Comparison of ENCODE assay signal across 1 cellular context in the genomic region with DNA sequence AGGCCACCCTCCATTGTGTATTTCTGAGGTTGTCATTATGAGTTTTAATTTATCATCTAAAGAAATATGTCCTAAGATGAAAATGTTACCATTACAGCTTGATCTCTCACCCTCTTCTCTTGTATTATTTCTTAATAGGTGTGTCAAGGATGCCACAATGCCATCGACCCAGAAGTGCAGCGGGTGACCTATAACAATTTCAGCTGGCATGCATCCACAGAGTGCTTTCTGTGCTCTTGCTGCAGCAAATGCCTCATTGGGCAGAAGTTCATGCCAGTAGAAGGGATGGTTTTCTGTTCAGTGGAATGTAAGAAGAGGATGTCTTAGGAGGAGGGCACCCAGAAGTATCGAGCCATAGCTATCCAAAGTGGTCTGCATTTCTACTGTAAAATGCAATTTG.
TF ChIP-seq lines count a peak whose summit lies in the region.

No MANE protein-coding gene starts in this region.

TF ChIP-seq in A549, 52 proteins besides CTCF, POLR2A, EP300 and RAD21:
- TF ChIP-seq, protein P1, sequence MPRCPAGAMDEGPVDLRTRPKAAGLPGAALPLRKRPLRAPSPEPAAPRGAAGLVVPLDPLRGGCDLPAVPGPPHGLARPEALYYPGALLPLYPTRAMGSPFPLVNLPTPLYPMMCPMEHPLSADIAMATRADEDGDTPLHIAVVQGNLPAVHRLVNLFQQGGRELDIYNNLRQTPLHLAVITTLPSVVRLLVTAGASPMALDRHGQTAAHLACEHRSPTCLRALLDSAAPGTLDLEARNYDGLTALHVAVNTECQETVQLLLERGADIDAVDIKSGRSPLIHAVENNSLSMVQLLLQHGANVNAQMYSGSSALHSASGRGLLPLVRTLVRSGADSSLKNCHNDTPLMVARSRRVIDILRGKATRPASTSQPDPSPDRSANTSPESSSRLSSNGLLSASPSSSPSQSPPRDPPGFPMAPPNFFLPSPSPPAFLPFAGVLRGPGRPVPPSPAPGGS (IDR thresholded peaks at IDR 0.05) = no peak
- TF ChIP-seq PHF8 (IDR thresholded peaks at IDR 0.05; ENCODE audit: borderline replicate concordance, low read depth) (no peak), HOXB5 (CRISPR knock-in tag; IDR thresholded peaks at IDR 0.05) (no peak), ZNF302 (CRISPR knock-in tag; IDR thresholded peaks at IDR 0.05) (no peak), BHLHE40 (IDR thresholded peaks at IDR 0.05; ENCODE audit: low read depth, low read length) (no peak), CBX2 (IDR thresholded peaks at IDR 0.05; ENCODE audit: borderline replicate concordance, low read depth) (no peak), RCOR1 (IDR thresholded peaks at IDR 0.05; ENCODE audit: low read depth, low read length) (no peak), CEBPB (IDR thresholded peaks at IDR 0.05) (no peak), KDM5A (IDR thresholded peaks at IDR 0.05) (no peak), ZFP36 (IDR thresholded peaks at IDR 0.05; ENCODE audit: borderline replicate concordance, partially characterized antibody) (no peak), RARB (CRISPR knock-in tag; IDR thresholded peaks at IDR 0.05) (no peak), JUNB (IDR thresholded peaks at IDR 0.05) (no peak), MAFK (IDR thresholded peaks at IDR 0.05; ENCODE audit: partially characterized antibody) (no peak)
